In the genomic region with DNA sequence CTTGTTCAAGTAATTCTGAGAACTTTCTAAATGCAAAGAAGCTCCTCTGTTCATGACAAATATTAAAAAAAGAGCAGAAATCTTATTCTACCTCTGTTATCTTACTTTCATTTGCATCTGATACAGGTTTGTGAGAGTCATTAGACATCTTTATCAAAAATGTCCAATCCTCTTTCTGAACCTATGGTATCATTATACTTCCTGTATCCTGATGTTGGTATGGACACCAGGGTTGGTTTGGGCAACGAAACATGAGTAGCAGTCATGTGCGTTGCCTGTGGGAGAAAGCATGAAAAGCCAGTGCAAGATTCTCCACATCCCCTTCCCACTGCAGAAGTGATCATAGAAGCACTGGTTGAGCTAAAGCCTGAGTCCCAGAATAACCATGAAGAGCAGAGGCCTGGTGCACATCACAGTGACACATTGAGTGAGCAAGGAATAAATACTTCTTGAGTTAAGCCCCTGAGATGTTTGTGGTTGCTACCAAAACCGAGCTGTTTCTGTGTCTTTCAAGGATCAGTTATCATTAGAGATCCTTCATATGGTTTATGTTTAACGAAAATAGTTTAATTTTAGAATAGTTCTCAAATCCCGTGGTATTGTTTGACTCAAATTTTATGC, we compare ENCODE assay signal across 13 cellular contexts.
A peak's percentile ranks its signal among the peaks of the same experiment; 100 is the strongest.
DNase-seq lines count a peak whose midpoint lies in the region; ATAC-seq, FAIRE-seq and TF ChIP-seq lines count a peak whose summit lies in the region.
"Had no signal": no experiment of that assay in that cellular context is flagged by ENCODE, and none has a peak within 500 bp of the region (broad histone marks: within the 10 kb centered on the region; RNA-seq: fewer than 3 reads in every experiment).

No MANE protein-coding gene starts in this region.

- 0 out of 2 replicates have a peak overlapping the region, but pooled peaks have one; percentile 4 for H2AFZ ChIP-seq in H1 (ENCODE audit: low read length)

- no peaks in the 10 kb centered on the region for H3K9me3 Mint-ChIP-seq in T-helper 2 cell treated with Interferon-gamma antibody and Interleukin-4, amounts not matched to agents 5 μg/mL and 100 μg/mL, for 36 hours
- H3K9me3 Mint-ChIP-seq: activated naive CD4-positive, alpha-beta T cell treated with anti-CD3 and anti-CD28 coated beads, Interleukin-2, amount 10 ng/mL, durations not matched to agents 7 days and 5 days had no signal

- no peak overlapping the region for H2BK12ac ChIP-seq in H1 (ENCODE audit: low read depth, low read length)

- no peak overlapping the region for H2BK15ac ChIP-seq in H1 (ENCODE audit: low read length)

- no peak overlapping the region for H4K5ac ChIP-seq in H1 (ENCODE audit: insufficient read length, low read depth, low read length)

- TF ChIP-seq EP300 in H1 (IDR thresholded peaks at IDR 0.05; ENCODE audit: borderline replicate concordance in 1 of 2, low read depth in 2 of 2, low read length in 2 of 2): no peak

- no peak for DNase-seq in H1 (ENCODE audit: low read depth in 1 of 2, low spot score in 2 of 2)
- no peak for DNase-seq in SHP77 treated with DMSO at 0.1 percent for 48 hours (lab: John Stamatoyannopoulos, UW)
- DNase-seq in HEK293T (ENCODE audit: extremely low spot score): no peak
- DNase-seq in T-helper 2 cell treated with Interferon-gamma antibody and Interleukin-4, amounts not matched to agents 5 μg/mL and 100 μg/mL, for 36 hours (ENCODE audit: low spot score): no peak
- DNase-seq in kidney glomerular epithelial cell (lab: John Stamatoyannopoulos, UW): no peak
- DNase-seq: activated CD4-positive, alpha-beta T cell treated with anti-CD3 and anti-CD28 coated beads for 4 hours; activated naive CD4-positive, alpha-beta T cell treated with anti-CD3 and anti-CD28 coated beads, Interleukin-2, amount 10 ng/mL, durations not matched to agents 7 days and 5 days; NCI-H226 had no signal

- no peak overlapping the region for H3K4me3 ChIP-seq in H1 (ENCODE audit: extremely low read depth in 1 of 4, insufficient read depth in 2 of 4, low read depth in 3 of 4, low read length in 4 of 4)
- H3K4me3 ChIP-seq: coronary artery, gastroesophageal sphincter had no signal

- no peak for TF ChIP-seq CTCF in H1 (IDR thresholded peaks at IDR 0.05; ENCODE audit: control extremely low read depth in 1 of 3, insufficient read depth in 1 of 3, low read depth in 1 of 3, low read length in 3 of 3)

- H3K36me3 ChIP-seq in H1 (ENCODE audit: control insufficient read depth in 2 of 4, insufficient read depth in 4 of 4, low read length in 3 of 4): no peaks in the 10 kb centered on the region
- H3K36me3 ChIP-seq: gastroesophageal sphincter had no signal

- no peak overlapping the region for H3K27ac ChIP-seq in H1 (ENCODE audit: low read depth, low read length)
- H3K27ac ChIP-seq: coronary artery, gastroesophageal sphincter had no signal

- FAIRE-seq in H1 (lab: Jason Lieb, UNC): no peak

- H4K91ac ChIP-seq in H1 (replicated peaks; ENCODE audit: insufficient read length, low read length): no peak overlapping the region

- WGBS in H1 (ENCODE audit: extremely low coverage in 1 of 2, insufficient coverage in 1 of 2, insufficient read length in 1 of 2, insufficient replicate concordance in 2 of 2, low coverage in 1 of 2, low lambda C conversion rate in 2 of 2, missing lambda C conversion rate in 1 of 2), 2 experiments: 90% methylated on average over 5 of the region's 5 CpGs; no CpG with 5 or more reads in 1 of the 2 experiments

- ATAC-seq in GM18520 (IDR thresholded peaks at IDR 0.05; ENCODE audit: unreplicated experiment): peak; percentile 58
- ATAC-seq in GM21529 (IDR thresholded peaks at IDR 0.05; ENCODE audit: unreplicated experiment): peak; percentile 90
- peak; percentile 95 for ATAC-seq in HG03097 (IDR thresholded peaks at IDR 0.05; ENCODE audit: low FRiP score, unreplicated experiment)
- ATAC-seq: gastroesophageal sphincter had no signal

- H3K4me2 ChIP-seq in H1 (ENCODE audit: insufficient read depth in 1 of 2, low read depth in 2 of 2, low read length in 2 of 2): no peak overlapping the region

- H3K56ac ChIP-seq in H1 (replicated peaks; ENCODE audit: insufficient read length, low read depth, low read length): no peak overlapping the region

- POLR2A ChIA-PET in H1 (lab: Charles Lee; ENCODE audit: partially characterized antibody): no interaction called here
- POLR2A ChIA-PET in HEK293T (lab: Yijun Ruan, JAX): no interaction called here

- no peak for TF ChIP-seq RAD21 in H1 (IDR thresholded peaks at IDR 0.05 in 1 of 2, conservative IDR thresholded peaks at IDR 0.05 in 1 of 2; ENCODE audit: low read depth in 2 of 2, low read length in 2 of 2)

- H3K4me1 Mint-ChIP-seq in T-helper 2 cell treated with Interferon-gamma antibody and Interleukin-4, amounts not matched to agents 5 μg/mL and 100 μg/mL, for 36 hours (ENCODE audit: low read depth): no peaks in the 10 kb centered on the region
- H3K4me1 Mint-ChIP-seq: activated naive CD4-positive, alpha-beta T cell treated with anti-CD3 and anti-CD28 coated beads, Interleukin-2, amount 10 ng/mL, durations not matched to agents 7 days and 5 days had no signal

- H3K27me3 ChIP-seq in H1 (replicated peaks in 1 of 4; ENCODE audit: control insufficient read depth in 3 of 4, extremely low read depth in 1 of 4, insufficient read depth in 3 of 4, low read length in 3 of 4): no peaks in the 10 kb centered on the region
- H3K27me3 ChIP-seq: gastroesophageal sphincter had no signal

- no peak overlapping the region for H2BK120ac ChIP-seq in H1 (replicated peaks; ENCODE audit: low read depth, low read length)

- no peaks in the 10 kb centered on the region for H3K27me3 Mint-ChIP-seq in T-helper 2 cell treated with Interferon-gamma antibody and Interleukin-4, amounts not matched to agents 5 μg/mL and 100 μg/mL, for 36 hours (ENCODE audit: low read depth)
- H3K27me3 Mint-ChIP-seq: activated naive CD4-positive, alpha-beta T cell treated with anti-CD3 and anti-CD28 coated beads, Interleukin-2, amount 10 ng/mL, durations not matched to agents 7 days and 5 days had no signal

- no peak overlapping the region for H3K14ac ChIP-seq in H1 (ENCODE audit: insufficient read length)

- no peak for TF ChIP-seq POLR2A in H1 (IDR thresholded peaks at IDR 0.05; ENCODE audit: control extremely low read depth in 1 of 2, low read depth in 2 of 2, low read length in 2 of 2)

- no peak overlapping the region for H2AK5ac ChIP-seq in H1 (ENCODE audit: low read depth, low read length)

- H2BK20ac ChIP-seq in H1 (ENCODE audit: low read length): no peak overlapping the region

- H2BK5ac ChIP-seq in H1 (ENCODE audit: low read depth, low read length): no peak overlapping the region

- H3K4me1 ChIP-seq in H1 (replicated peaks in 1 of 4; ENCODE audit: control insufficient read depth in 3 of 4, insufficient read depth in 4 of 4, low read length in 3 of 4): no peaks in the 10 kb centered on the region
- H3K4me1 ChIP-seq: gastroesophageal sphincter had no signal

- H3K4ac ChIP-seq in H1 (replicated peaks; ENCODE audit: insufficient read length, low read depth, low read length): no peak overlapping the region

- no peaks in the 10 kb centered on the region for H3K36me3 Mint-ChIP-seq in T-helper 2 cell treated with Interferon-gamma antibody and Interleukin-4, amounts not matched to agents 5 μg/mL and 100 μg/mL, for 36 hours (ENCODE audit: low read depth)
- H3K36me3 Mint-ChIP-seq: activated naive CD4-positive, alpha-beta T cell treated with anti-CD3 and anti-CD28 coated beads, Interleukin-2, amount 10 ng/mL, durations not matched to agents 7 days and 5 days had no signal

- H4K20me1 ChIP-seq in H1 (replicated peaks in 1 of 2; ENCODE audit: control insufficient read depth in 1 of 2, insufficient read depth in 2 of 2, low read length in 2 of 2): no peaks in the 10 kb centered on the region

- no peak overlapping the region for H3K27ac Mint-ChIP-seq in T-helper 2 cell treated with Interferon-gamma antibody and Interleukin-4, amounts not matched to agents 5 μg/mL and 100 μg/mL, for 36 hours
- H3K27ac Mint-ChIP-seq: activated naive CD4-positive, alpha-beta T cell treated with anti-CD3 and anti-CD28 coated beads, Interleukin-2, amount 10 ng/mL, durations not matched to agents 7 days and 5 days had no signal

- H3K9me3 ChIP-seq in H1 (ENCODE audit: insufficient read depth in 2 of 2, low read depth in 1 of 2, low read length in 1 of 2): no peaks in the 10 kb centered on the region
- H3K9me3 ChIP-seq: gastroesophageal sphincter had no signal

- H3K4me3 Mint-ChIP-seq in T-helper 2 cell treated with Interferon-gamma antibody and Interleukin-4, amounts not matched to agents 5 μg/mL and 100 μg/mL, for 36 hours: no peak overlapping the region
- H3K4me3 Mint-ChIP-seq: activated naive CD4-positive, alpha-beta T cell treated with anti-CD3 and anti-CD28 coated beads, Interleukin-2, amount 10 ng/mL, durations not matched to agents 7 days and 5 days had no signal

- no peaks in the 10 kb centered on the region for H3K79me1 ChIP-seq in H1 (ENCODE audit: low read depth, low read length)

- no peak overlapping the region for H3K18ac ChIP-seq in H1 (ENCODE audit: extremely low read depth, low read length)

- no peaks in the 10 kb centered on the region for H3K23me2 ChIP-seq in H1 (ENCODE audit: low read depth, low read length)

- no peak overlapping the region for H4K8ac ChIP-seq in H1 (ENCODE audit: extremely low read depth, insufficient read depth, low read length)

- H3K23ac ChIP-seq in H1 (ENCODE audit: insufficient read length): no peak overlapping the region

- no peaks in the 10 kb centered on the region for H3K79me2 ChIP-seq in H1 (ENCODE audit: control insufficient read depth in 1 of 2, insufficient read depth in 2 of 2, low read length in 2 of 2)

- CTCF ChIA-PET in H1 (lab: Charles Lee; ENCODE audit: partially characterized antibody): no interaction called here
- CTCF ChIA-PET in HEK293T (lab: Yijun Ruan, JAX): no interaction called here

- H3K9ac ChIP-seq in H1 (replicated peaks in 1 of 4; ENCODE audit: extremely low read depth in 1 of 4, low read depth in 3 of 4, low read length in 3 of 4): no peak overlapping the region

TF ChIP-seq in H1, 55 proteins besides CTCF, POLR2A, EP300 and RAD21 (continues in another document):
- no peak for TF ChIP-seq JUN (IDR thresholded peaks at IDR 0.05; ENCODE audit: low read depth, low read length)
- no peak for TF ChIP-seq BACH1 (IDR thresholded peaks at IDR 0.05; ENCODE audit: low read length)
- TF ChIP-seq RFX5 (IDR thresholded peaks at IDR 0.05; ENCODE audit: borderline replicate concordance, low read depth, low read length): no peak
- no peak for TF ChIP-seq SP4 (IDR thresholded peaks at IDR 0.05; ENCODE audit: low read length)
- no peak for TF ChIP-seq BRCA1 (IDR thresholded peaks at IDR 0.05; ENCODE audit: low read depth, low read length)
- TF ChIP-seq SIRT6 (IDR thresholded peaks at IDR 0.05; ENCODE audit: low read length): no peak

TF ChIP-seq in HEK293T, 16 proteins besides CTCF, POLR2A, EP300 and RAD21:
- TF ChIP-seq FOXM1 (IDR thresholded peaks at IDR 0.05; ENCODE audit: borderline replicate concordance) (no peak), L3MBTL2 (conservative IDR thresholded peaks at IDR 0.05) (no peak), FOXK2 (IDR thresholded peaks at IDR 0.05) (no peak)
